In genomic region chr6:13573669-13574110, GRCh38 we compare ENCODE assay signal across 8 cellular contexts. TPM values are rescaled to one million over a fixed set of nuclear protein-coding genes. Genes with fewer than 3 reads are reported as not detected.
A peak's percentile ranks its signal among the peaks of the same experiment; 100 is the strongest.
DNase-seq lines count a peak whose midpoint lies in the region; ATAC-seq and TF ChIP-seq lines count a peak whose summit lies in the region.

No MANE protein-coding gene starts in this region.

- peaks cover 8% of the 10 kb centered on the region for H3K4me1 Mint-ChIP-seq in activated T-helper 17 cell treated with anti-CD3 and anti-CD28 coated beads, Interleukin-2, amount 50 U/mL, for 72 hours
- H3K4me1 Mint-ChIP-seq in osteocyte (ENCODE audit: unreplicated experiment): peaks cover 18% of the 10 kb centered on the region

- peak overlapping the region; percentile 93 for H3K4me3 Mint-ChIP-seq in activated T-helper 17 cell treated with anti-CD3 and anti-CD28 coated beads, Interleukin-2, amount 50 U/mL, for 72 hours
- H3K4me3 Mint-ChIP-seq in osteocyte (ENCODE audit: unreplicated experiment): peak overlapping the region; percentile 99

- DNase-seq in EH (ENCODE audit: low read depth): peak; percentile 64
- peak; percentile 41 for DNase-seq in LHCN-M2 (ENCODE audit: low read depth)
- DNase-seq in head of caudate nucleus: peak in 41 of 42 donors; percentile 7 to 80 (median 44)
- DNase-seq in osteocyte (ENCODE audit: extremely low spot score, unreplicated experiment): no peak
- no peak for DNase-seq in omental fat pad (ENCODE audit: low spot score)

- peak overlapping the region; percentile 94 for H3K27ac Mint-ChIP-seq in activated T-helper 17 cell treated with anti-CD3 and anti-CD28 coated beads, Interleukin-2, amount 50 U/mL, for 72 hours
- H3K27ac Mint-ChIP-seq in osteocyte (ENCODE audit: unreplicated experiment): peak overlapping the region; percentile 80

- intact Hi-C loops in head of caudate nucleus (cut with DNase I): loop anchor here (1.0 to 10.0 kb wide), 5 partner anchors 42 to 239 kb away; partner anchors contain the start of genes NOL7 and RANBP9

- H3K27me3 Mint-ChIP-seq in activated T-helper 17 cell treated with anti-CD3 and anti-CD28 coated beads, Interleukin-2, amount 50 U/mL, for 72 hours: no peaks in the 10 kb centered on the region
- peaks cover 15% of the 10 kb centered on the region for H3K27me3 Mint-ChIP-seq in osteocyte (ENCODE audit: unreplicated experiment)

- peaks cover 8% of the 10 kb centered on the region for H3K36me3 Mint-ChIP-seq in activated T-helper 17 cell treated with anti-CD3 and anti-CD28 coated beads, Interleukin-2, amount 50 U/mL, for 72 hours (ENCODE audit: low read depth)
- peaks cover 6% of the 10 kb centered on the region for H3K36me3 Mint-ChIP-seq in osteocyte (ENCODE audit: unreplicated experiment)

- TF ChIP-seq CTCF in osteocyte (IDR thresholded peaks at IDR 0.05): no peak
- no peak for TF ChIP-seq CTCF in omental fat pad (IDR thresholded peaks at IDR 0.05)

- ATAC-seq in activated T-helper 17 cell treated with anti-CD3 and anti-CD28 coated beads, Interleukin-2, amount 50 U/mL, for 72 hours (replicated peaks): no peak
- ATAC-seq in HG02798 (IDR thresholded peaks at IDR 0.05; ENCODE audit: poor library complexity, unreplicated experiment) (no peak), GM18517 (IDR thresholded peaks at IDR 0.05; ENCODE audit: unreplicated experiment) (no peak), omental fat pad (ENCODE audit: low FRiP score) (no peak)

- no peaks in the 10 kb centered on the region for H3K9me3 Mint-ChIP-seq in activated T-helper 17 cell treated with anti-CD3 and anti-CD28 coated beads, Interleukin-2, amount 50 U/mL, for 72 hours
- peaks cover 5% of the 10 kb centered on the region for H3K9me3 Mint-ChIP-seq in osteocyte (ENCODE audit: unreplicated experiment)

RNA-seq across cellular contexts. Expression of gene SIRT5, which starts 0.7 kb away (rescaled TPM):
- total RNA-seq in LHCN-M2 (2014; rRNA removed) (4.1 and 4.9 TPM in 2 replicates), osteocyte (9.1 and 9.9 TPM in 2 replicates), omental fat pad (10 to 100 TPM in 2 of 4 donors, 1 to 10 TPM in 2; 6.0 to 16.9 (median 9.7) TPM)
- 2.9 TPM for polyA plus RNA-seq in LHCN-M2 (2012)
- 1 to 10 TPM; 6.6 to 8.9 TPM for total RNA-seq in activated T-helper 17 cell treated with anti-CD3 and anti-CD28 coated beads, Interleukin-2, amount 50 U/mL, for 72 hours

RNA-seq across cellular contexts. Expression of gene NOL7, which starts 41.4 kb away (rescaled TPM):
- total RNA-seq in LHCN-M2 (2014; rRNA removed): 108 and 140 TPM in 2 replicates
- 58.2 TPM for polyA plus RNA-seq in LHCN-M2 (2012)
- total RNA-seq in activated T-helper 17 cell treated with anti-CD3 and anti-CD28 coated beads, Interleukin-2, amount 50 U/mL, for 72 hours: 10 to 100 TPM; 50.4 to 92.5 TPM
- 48.7 and 50.9 TPM in 2 replicates for total RNA-seq in osteocyte
- total RNA-seq in omental fat pad: 10 to 100 TPM; 63.5 to 87.1 (median 77.7) TPM

Comparison
In these comparisons a context has a peak if more than half of its experiments do, and no peak if none do; other contexts are left out.
1. DNase-seq: peak in EH (single experiment), LHCN-M2 (single experiment) and head of caudate nucleus (41 of 42); none in osteocyte (single experiment) and omental fat pad (single experiment).